In genomic region chr14:83816755-83817154, GRCh38 we compare ENCODE assay signal across 1 cellular context.
TF ChIP-seq lines count a peak whose summit lies in the region.

No MANE protein-coding gene starts in this region.

TF ChIP-seq in HepG2, 621 proteins besides CTCF, POLR2A, EP300 and RAD21 (continued from another document):
- TF ChIP-seq ZNF235 (CRISPR knock-in tag; IDR thresholded peaks at IDR 0.05; ENCODE audit: borderline replicate concordance) (no peak), HDAC1 (CRISPR knock-in tag; IDR thresholded peaks at IDR 0.05) (no peak), ZNF562 (CRISPR knock-in tag; IDR thresholded peaks at IDR 0.05; ENCODE audit: borderline replicate concordance) (no peak), PRMT3 (CRISPR knock-in tag; IDR thresholded peaks at IDR 0.05; ENCODE audit: borderline replicate concordance, low read depth) (no peak), ZNF160 (CRISPR knock-in tag; IDR thresholded peaks at IDR 0.05) (no peak), MED8 (CRISPR knock-in tag; IDR thresholded peaks at IDR 0.05; ENCODE audit: insufficient replicate concordance) (no peak), MTA3 (CRISPR knock-in tag; IDR thresholded peaks at IDR 0.05) (no peak), TGIF2 (CRISPR knock-in tag; IDR thresholded peaks at IDR 0.05) (no peak), ARNT2 (CRISPR knock-in tag; IDR thresholded peaks at IDR 0.05; ENCODE audit: low read depth) (no peak), ZKSCAN8 (CRISPR knock-in tag; IDR thresholded peaks at IDR 0.05; ENCODE audit: borderline replicate concordance) (no peak), FOXK1 (CRISPR knock-in tag; IDR thresholded peaks at IDR 0.05; ENCODE audit: borderline replicate concordance, low read depth) (no peak), HNF4A (CRISPR knock-in tag; IDR thresholded peaks at IDR 0.05) (no peak), DRAP1 (CRISPR knock-in tag; IDR thresholded peaks at IDR 0.05) (no peak), ZMYM3 (CRISPR knock-in tag; IDR thresholded peaks at IDR 0.05) (no peak)
- TF ChIP-seq, protein P1, sequence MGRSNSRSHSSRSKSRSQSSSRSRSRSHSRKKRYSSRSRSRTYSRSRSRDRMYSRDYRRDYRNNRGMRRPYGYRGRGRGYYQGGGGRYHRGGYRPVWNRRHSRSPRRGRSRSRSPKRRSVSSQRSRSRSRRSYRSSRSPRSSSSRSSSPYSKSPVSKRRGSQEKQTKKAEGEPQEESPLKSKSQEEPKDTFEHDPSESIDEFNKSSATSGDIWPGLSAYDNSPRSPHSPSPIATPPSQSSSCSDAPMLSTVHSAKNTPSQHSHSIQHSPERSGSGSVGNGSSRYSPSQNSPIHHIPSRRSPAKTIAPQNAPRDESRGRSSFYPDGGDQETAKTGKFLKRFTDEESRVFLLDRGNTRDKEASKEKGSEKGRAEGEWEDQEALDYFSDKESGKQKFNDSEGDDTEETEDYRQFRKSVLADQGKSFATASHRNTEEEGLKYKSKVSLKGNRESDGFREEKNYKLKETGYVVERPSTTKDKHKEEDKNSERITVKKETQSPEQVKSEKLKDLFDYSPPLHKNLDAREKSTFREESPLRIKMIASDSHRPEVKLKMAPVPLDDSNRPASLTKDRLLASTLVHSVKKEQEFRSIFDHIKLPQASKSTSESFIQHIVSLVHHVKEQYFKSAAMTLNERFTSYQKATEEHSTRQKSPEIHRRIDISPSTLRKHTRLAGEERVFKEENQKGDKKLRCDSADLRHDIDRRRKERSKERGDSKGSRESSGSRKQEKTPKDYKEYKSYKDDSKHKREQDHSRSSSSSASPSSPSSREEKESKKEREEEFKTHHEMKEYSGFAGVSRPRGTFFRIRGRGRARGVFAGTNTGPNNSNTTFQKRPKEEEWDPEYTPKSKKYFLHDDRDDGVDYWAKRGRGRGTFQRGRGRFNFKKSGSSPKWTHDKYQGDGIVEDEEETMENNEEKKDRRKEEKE (IDR thresholded peaks at IDR 0.05): no peak
TF ChIP-seq in HepG2: peak in this region for 0.
